ENCODE assay signal across 12 cellular contexts in the genomic region with DNA sequence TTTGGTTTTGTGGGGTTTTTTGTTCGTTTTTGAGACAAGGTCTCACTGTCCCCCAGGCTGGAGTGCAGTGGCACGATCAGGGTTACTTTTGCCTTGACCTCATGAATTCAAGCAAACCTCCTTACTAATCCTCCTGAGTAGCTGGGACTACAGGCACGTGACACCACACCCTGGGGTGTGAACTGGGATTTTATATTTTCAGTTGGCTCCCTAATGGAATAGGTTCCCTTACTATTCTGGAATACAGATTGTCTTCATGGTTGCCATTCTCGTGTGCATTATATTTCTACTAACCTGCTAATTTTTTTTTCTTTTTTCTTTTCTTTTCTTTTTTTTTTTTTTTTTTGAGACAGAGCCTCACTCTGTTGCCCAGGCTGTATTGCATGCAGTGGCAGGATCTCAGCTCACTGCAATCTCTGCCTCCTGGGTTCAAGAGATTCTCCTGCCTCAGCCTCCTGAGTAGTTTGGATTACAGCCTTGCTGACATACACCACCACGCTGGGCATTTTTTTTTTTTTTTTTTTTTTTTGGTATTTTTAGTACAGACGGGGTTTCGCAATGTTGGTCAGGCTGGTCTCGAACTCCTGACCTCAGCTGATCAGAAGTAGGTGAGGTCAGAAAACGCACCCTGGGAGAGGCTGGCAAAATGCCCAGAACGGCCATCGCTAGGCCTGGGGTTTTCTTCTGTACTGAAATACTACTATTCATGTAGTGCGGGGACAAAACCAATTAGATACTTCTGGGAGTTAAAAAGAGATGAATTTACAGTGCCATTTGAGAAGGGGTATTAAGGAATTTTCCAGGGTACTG. TPM values are rescaled to one million over a fixed set of nuclear protein-coding genes. Genes with fewer than 3 reads are reported as not detected.
DNase-seq lines count a peak whose midpoint lies in the region; ATAC-seq and TF ChIP-seq lines count a peak whose summit lies in the region.
"Not testable (repeated sequence)": the region's sequence is repeated elsewhere in the genome, so short reads cannot be mapped to it uniquely, and the experiment has no call there.
"Had no signal": no experiment of that assay in that cellular context is flagged by ENCODE, and none has a peak within 500 bp of the region (broad histone marks: within the 10 kb centered on the region; RNA-seq: fewer than 3 reads in every experiment).

No MANE protein-coding gene starts in this region.

- not testable (repeated sequence) for TF ChIP-seq POLR2A in gastroesophageal sphincter (IDR thresholded peaks at IDR 0.05); tibial nerve (IDR thresholded peaks at IDR 0.05)

- DNase-seq in DMS79 treated with DMSO at 0.1 percent for 48 hours (lab: John Stamatoyannopoulos, UW) (peak; percentile 52), KBM-7 (peak; percentile 16), NOMO-1 treated with DMSO at 0.1 percent for 48 hours (lab: John Stamatoyannopoulos, UW; ENCODE audit: unreplicated experiment) (peak; percentile 5), astrocyte of the spinal cord (ENCODE audit: low read depth, low spot score) (peak; percentile 7), neural progenitor cell (ENCODE audit: low spot score) (peak; percentile 3)
- DNase-seq in activated CD4-positive, alpha-beta T cell treated with anti-CD3 and anti-CD28 coated beads for 36 hours; tibial nerve (ENCODE audit: low spot score in 2 of 2): not testable (repeated sequence)

- H3K4me3 Mint-ChIP-seq in activated CD4-positive, alpha-beta T cell treated with anti-CD3 and anti-CD28 coated beads for 36 hours = peak overlapping the region; percentile 75
- peak overlapping the region; percentile 90 for H3K4me3 Mint-ChIP-seq in neural progenitor cell

- TF ChIP-seq EP300 in gastroesophageal sphincter (IDR thresholded peaks at IDR 0.05); tibial nerve (IDR thresholded peaks at IDR 0.05): not testable (repeated sequence)

- not testable (repeated sequence) for H3K9ac ChIP-seq in neural progenitor cell

- H3K9me3 Mint-ChIP-seq in activated CD4-positive, alpha-beta T cell treated with anti-CD3 and anti-CD28 coated beads for 36 hours (ENCODE audit: low read depth); neural progenitor cell: not testable (repeated sequence)

- peak overlapping the region; percentile 99 for H3K27ac Mint-ChIP-seq in activated CD4-positive, alpha-beta T cell treated with anti-CD3 and anti-CD28 coated beads for 36 hours
- H3K27ac Mint-ChIP-seq in neural progenitor cell = peak overlapping the region; percentile 42

- H2AFZ ChIP-seq in neural progenitor cell (replicated peaks) = not testable (repeated sequence)

- POLR2A ChIA-PET in activated CD4-positive, alpha-beta T cell treated with anti-CD3 and anti-CD28 coated beads for 36 hours (lab: Charles Lee) = interaction anchor here (2.3 kb wide), 1 partner anchor 138 kb away, joined by 50 read pairs; no protein-coding TSS in a partner anchor

- peaks cover 27% of the 10 kb centered on the region for H3K4me1 Mint-ChIP-seq in activated CD4-positive, alpha-beta T cell treated with anti-CD3 and anti-CD28 coated beads for 36 hours
- H3K4me1 Mint-ChIP-seq in neural progenitor cell = peaks cover 36% of the 10 kb centered on the region

- not testable (repeated sequence) for H3K9me3 ChIP-seq in gastroesophageal sphincter; neural progenitor cell (ENCODE audit: low read depth); tibial nerve

- 57% methylated on average over 11 of the region's 12 CpGs; no CpG with 5 or more reads in 1 of the 2 donors for WGBS in gastroesophageal sphincter (ENCODE audit: low coverage in 1 of 2), 2 donors
- WGBS in tibial nerve, 2 donors = 37 to 44% methylated on average over 12 of the region's 12 CpGs

- peaks cover 36% of the 10 kb centered on the region for H3F3A ChIP-seq in neural progenitor cell (ENCODE audit: low read depth)

- TF ChIP-seq CTCF in astrocyte of the spinal cord (IDR thresholded peaks at IDR 0.05; ENCODE audit: low read depth, low read length); gastroesophageal sphincter (IDR thresholded peaks at IDR 0.05); neural progenitor cell (IDR thresholded peaks at IDR 0.05); tibial nerve (IDR thresholded peaks at IDR 0.05): not testable (repeated sequence)

- H3K36me3 Mint-ChIP-seq in activated CD4-positive, alpha-beta T cell treated with anti-CD3 and anti-CD28 coated beads for 36 hours (ENCODE audit: low read depth); neural progenitor cell: not testable (repeated sequence)

- H4K20me1 ChIP-seq in neural progenitor cell (ENCODE audit: low read depth) = not testable (repeated sequence)

- H3K27me3 Mint-ChIP-seq in activated CD4-positive, alpha-beta T cell treated with anti-CD3 and anti-CD28 coated beads for 36 hours = not testable (repeated sequence)
- peaks cover 11% of the 10 kb centered on the region for H3K27me3 Mint-ChIP-seq in neural progenitor cell (ENCODE audit: insufficient read depth, low read depth)

- in situ Hi-C loops in KBM-7 (cut with MboI; ENCODE audit: low pct_unique_long_range_greater_than_20kb, low sequenced_read_pairs); astrocyte of the spinal cord (cut with HindIII; ENCODE audit: low sequenced_read_pairs): not testable (repeated sequence)

- not testable (repeated sequence) for H3K79me2 ChIP-seq in neural progenitor cell (ENCODE audit: low read depth)

- H3K4me3 ChIP-seq in astrocyte of the spinal cord (ENCODE audit: low read depth, low read length); gastroesophageal sphincter; neural progenitor cell; tibial nerve: not testable (repeated sequence)

- peaks cover 0 to 20% (median 8%) of the 10 kb centered on the region in 3 donors for H3K4me1 ChIP-seq in gastroesophageal sphincter
- H3K4me1 ChIP-seq in neural progenitor cell = not testable (repeated sequence)
- H3K4me1 ChIP-seq in tibial nerve = peaks cover 0 to 18% (median 12%) of the 10 kb centered on the region in 4 donors

- peak overlapping the region in 3 of 4 donors; percentile 83 to 90 (median 87) for H3K27ac ChIP-seq in gastroesophageal sphincter
- not testable (repeated sequence) for H3K27ac ChIP-seq in neural progenitor cell
- H3K27ac ChIP-seq in tibial nerve = peak overlapping the region in 3 of 4 donors; percentile 89 to 93 (median 90)

- CTCF ChIA-PET in activated CD4-positive, alpha-beta T cell treated with anti-CD3 and anti-CD28 coated beads for 36 hours (lab: Charles Lee) = not testable (repeated sequence)

- H3K36me3 ChIP-seq in gastroesophageal sphincter, neural progenitor cell, tibial nerve: not testable (repeated sequence)

- ATAC-seq in activated CD4-positive, alpha-beta T cell treated with anti-CD3 and anti-CD28 coated beads for 36 hours; gastroesophageal sphincter: not testable (repeated sequence)

- peak overlapping the region; percentile 75 for H3K4me2 ChIP-seq in neural progenitor cell

- intact Hi-C loops in activated CD4-positive, alpha-beta T cell treated with anti-CD3 and anti-CD28 coated beads for 36 hours (cut with DNase I, micrococcal nuclease) = not testable (repeated sequence)

- H3K27me3 ChIP-seq in gastroesophageal sphincter = peaks cover 46% of the 10 kb centered on the region
- not testable (repeated sequence) for H3K27me3 ChIP-seq in neural progenitor cell, tibial nerve

RNA-seq across cellular contexts. Expression of a gene that starts 42.5 kb away (rescaled TPM):
- not detected for total RNA-seq in activated CD4-positive, alpha-beta T cell treated with anti-CD3 and anti-CD28 coated beads for 36 hours
- 1 to 10 TPM in 1 of 4 donors, not detected in 3; 1.3 TPM for total RNA-seq in gastroesophageal sphincter
- total RNA-seq in neural progenitor cell (ENCODE audit: low replicate concordance) = not detected in 2 replicates
- total RNA-seq in tibial nerve = not detected
- total RNA-seq: esophagus mucosa, left cardiac atrium, PC-9, posterior vena cava had no signal
